Comparison of ENCODE assay signal across 9 cellular contexts in genomic region chr15:88896339-88897033, GRCh38. TPM values are rescaled to one million over a fixed set of nuclear protein-coding genes. Genes with fewer than 3 reads are reported as not detected.
A peak's percentile ranks its signal among the peaks of the same experiment; 100 is the strongest.
DNase-seq lines count a peak whose midpoint lies in the region; ATAC-seq and TF ChIP-seq lines count a peak whose summit lies in the region.
"Had no signal": no experiment of that assay in that cellular context is flagged by ENCODE, and none has a peak within 500 bp of the region (broad histone marks: within the 10 kb centered on the region; RNA-seq: fewer than 3 reads in every experiment).

No MANE protein-coding gene starts in this region.

- no peaks in the 10 kb centered on the region for H3K79me2 ChIP-seq in DND-41 (ENCODE audit: insufficient read depth, low read length)

- H2AFZ ChIP-seq in DND-41 (ENCODE audit: low read depth, low read length), result no peak overlapping the region

- DNase-seq in DND-41 (no peak), NT2/D1 (ENCODE audit: low read depth, low spot score) (no peak), endothelial cell (ENCODE audit: low spot score) (peak; percentile 77), gastrocnemius medialis (no peak), kidney tubule cell (ENCODE audit: low spot score) (no peak), NCI-H524 treated with DMSO at 0.1 percent for 48 hours (lab: John Stamatoyannopoulos, UW) (no peak)

- H3K27ac Mint-ChIP-seq in endothelial cell (ENCODE audit: unreplicated experiment), result peak overlapping the region; percentile 74

- H3K9me3 Mint-ChIP-seq in endothelial cell (ENCODE audit: unreplicated experiment), result no peaks in the 10 kb centered on the region

- H3K9me3 ChIP-seq in DND-41 (ENCODE audit: insufficient read depth, low read length, severe bottlenecking) (no peaks in the 10 kb centered on the region), NT2/D1 (ENCODE audit: insufficient read depth, low read length) (no peaks in the 10 kb centered on the region), gastrocnemius medialis (no peaks in the 10 kb centered on the region)
- H3K9me3 ChIP-seq: lower lobe of right lung, pancreas had no signal

- in situ Hi-C loops in gastrocnemius medialis (cut with MboI; ENCODE audit: low sequenced_read_pairs in 4 of 4), result loop anchor here in 2 of 4 donors (10.0 kb wide), 2 partner anchors 278 to 288 kb away; no protein-coding TSS in a partner anchor

- peak overlapping the region; percentile 47; the same call in 1 of the 2 replicates for H3K4me2 ChIP-seq in DND-41 (ENCODE audit: insufficient read depth, low read length)

- peak overlapping the region; percentile 53 for H3K4me3 Mint-ChIP-seq in endothelial cell (ENCODE audit: unreplicated experiment)

- peaks cover 32% of the 10 kb centered on the region for H3K4me1 Mint-ChIP-seq in endothelial cell (ENCODE audit: unreplicated experiment)

- peak overlapping the region; percentile 59; the same call in 1 of the 2 replicates for H3K27ac ChIP-seq in DND-41 (ENCODE audit: low read length)
- peak overlapping the region; percentile 71 to 85 (median 79) for H3K27ac ChIP-seq in gastrocnemius medialis
- H3K27ac ChIP-seq: lower lobe of right lung, pancreas had no signal

- TF ChIP-seq POLR2A in gastrocnemius medialis (IDR thresholded peaks at IDR 0.05), result no peak

- H3K4me3 ChIP-seq in DND-41 (ENCODE audit: low read depth in 1 of 2, low read length in 2 of 2), result 0 out of 4 replicates have a peak overlapping the region, but pooled peaks of 1 of the 2 experiments have one; percentile 26
- no peak overlapping the region for H3K4me3 ChIP-seq in NT2/D1 (ENCODE audit: insufficient read length, low read depth)
- no peak overlapping the region for H3K4me3 ChIP-seq in gastrocnemius medialis
- H3K4me3 ChIP-seq: lower lobe of right lung, pancreas had no signal

- no peak for ATAC-seq in DND-41 (ENCODE audit: insufficient read depth, low read depth)
- no peak for ATAC-seq in gastrocnemius medialis
- ATAC-seq in GM18517 (IDR thresholded peaks at IDR 0.05; ENCODE audit: unreplicated experiment), result no peak

- H3K36me3 Mint-ChIP-seq in endothelial cell (ENCODE audit: low read depth, unreplicated experiment), result peaks cover 9% of the 10 kb centered on the region

- H3K27me3 Mint-ChIP-seq in endothelial cell (ENCODE audit: unreplicated experiment), result peaks cover 3% of the 10 kb centered on the region

- H3K9ac ChIP-seq in DND-41 (ENCODE audit: low read depth, low read length) (0 out of 2 replicates have a peak overlapping the region, but pooled peaks have one; percentile 13), NT2/D1 (ENCODE audit: insufficient read length, low read depth) (peak overlapping the region; percentile 52)

- intact Hi-C loops in gastrocnemius medialis (cut with DNase I; ENCODE audit: low total_unique reads), result loop anchor here (5.0 kb wide), 2 partner anchors 274 to 276 kb away; partner anchors contain the start of gene AEN

- peaks cover 28% of the 10 kb centered on the region for H3K4me1 ChIP-seq in DND-41 (ENCODE audit: insufficient read depth, low read length)
- H3K4me1 ChIP-seq in NT2/D1 (ENCODE audit: insufficient read depth, insufficient read length), result peaks cover 43% of the 10 kb centered on the region
- H3K4me1 ChIP-seq in gastrocnemius medialis, result peaks cover 18 to 56% of the 10 kb centered on the region in 2 donors

- peaks cover 32% of the 10 kb centered on the region for H3K36me3 ChIP-seq in DND-41 (ENCODE audit: insufficient read depth, low read length)
- H3K36me3 ChIP-seq in NT2/D1 (ENCODE audit: insufficient read depth, insufficient read length, low read length), result peaks cover 22% of the 10 kb centered on the region
- peaks cover 0 to 26% of the 10 kb centered on the region in 2 donors for H3K36me3 ChIP-seq in gastrocnemius medialis
- H3K36me3 ChIP-seq: pancreas had no signal

- H4K20me1 ChIP-seq in DND-41 (ENCODE audit: insufficient read depth, low read length), result peaks cover 11% of the 10 kb centered on the region

- H3K27me3 ChIP-seq in DND-41 (ENCODE audit: insufficient read depth, low read length, poor library complexity) (no peaks in the 10 kb centered on the region), NT2/D1 (ENCODE audit: insufficient read depth, insufficient read length) (peaks cover 14% of the 10 kb centered on the region), gastrocnemius medialis (peaks cover 10 to 15% (median 14%) of the 10 kb centered on the region in 3 donors)

- TF ChIP-seq CTCF in DND-41 (IDR thresholded peaks at IDR 0.05; ENCODE audit: borderline replicate concordance, extremely low read depth, low read length, poor library complexity, severe bottlenecking), result no peak
- no peak for TF ChIP-seq CTCF in endothelial cell (IDR thresholded peaks at IDR 0.05; ENCODE audit: unreplicated experiment)
- no peak for TF ChIP-seq CTCF in gastrocnemius medialis (IDR thresholded peaks at IDR 0.05 in 4 of 5, conservative IDR thresholded peaks at IDR 0.05 in 1 of 5)

RNA-seq across cellular contexts. Expression of gene HAPLN3, which starts 1.1 kb away (rescaled TPM):
- total RNA-seq in endothelial cell (ENCODE audit: unreplicated experiment) (137 TPM), gastrocnemius medialis (1 to 10 TPM; 1.7 to 5.2 (median 2.1) TPM)

RNA-seq across cellular contexts. Expression of gene MFGE8, which starts 16.7 kb away (rescaled TPM):
- 113 TPM for total RNA-seq in endothelial cell (ENCODE audit: unreplicated experiment)
- total RNA-seq in gastrocnemius medialis, result 100 to 1,000 TPM; 239 to 437 (median 395) TPM

Comparison
In these comparisons a context has a peak if more than half of its experiments do, and no peak if none do; other contexts are left out.
1. RNA of gene HAPLN3, which starts 1.1 kb away (total RNA-seq): 137 TPM in endothelial cell (single experiment); 1.7 to 5.2 TPM in gastrocnemius medialis; every median in the first group is over 10 times any median in the second.